In the genomic region with DNA sequence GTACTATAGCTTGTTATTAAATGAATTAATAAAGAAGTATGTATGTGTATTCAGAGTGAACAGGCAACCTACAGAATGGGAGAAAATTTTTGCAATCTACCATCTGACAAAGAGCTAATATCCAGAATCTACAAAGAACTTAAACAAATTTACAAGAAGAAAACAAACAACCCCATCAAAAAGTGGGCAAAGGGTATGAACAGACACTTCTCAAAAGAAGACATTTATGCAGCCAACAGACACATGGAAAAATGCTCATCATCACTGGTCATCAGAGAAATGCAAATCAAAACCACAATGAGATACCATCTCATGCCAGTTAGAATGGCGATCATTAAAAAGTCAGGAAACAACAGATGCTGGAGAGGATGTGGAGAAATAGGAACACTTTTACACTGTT, we compare ENCODE assay signal across 4 cellular contexts. TPM values are rescaled to one million over a fixed set of nuclear protein-coding genes. Genes with fewer than 3 reads are reported as not detected.
"Had no signal": no experiment of that assay in that cellular context is flagged by ENCODE, and none has a peak within 500 bp of the region (broad histone marks: within the 10 kb centered on the region; RNA-seq: fewer than 3 reads in every experiment).

No MANE protein-coding gene starts in this region.

RNA-seq across cellular contexts. Expression of a gene that starts 33.2 kb away (rescaled TPM):
- polyA plus RNA-seq: immature natural killer cell; keratinocyte; mammary epithelial cell; naive thymus-derived CD4-positive, alpha-beta T cell had no signal
